In genomic region chr17:50361561-50362480, GRCh38 we compare ENCODE assay signal across 7 cellular contexts. TPM values are rescaled to one million over a fixed set of nuclear protein-coding genes. Genes with fewer than 3 reads are reported as not detected.
DNase-seq lines count a peak whose midpoint lies in the region; ATAC-seq and TF ChIP-seq lines count a peak whose summit lies in the region.

No MANE protein-coding gene starts in this region.

- intact Hi-C loops in aorta (cut with DNase I), result no loop called here

- peak; percentile 82 for DNase-seq in GM12865 (ENCODE audit: low read depth)
- no peak for DNase-seq in RWPE1 (ENCODE audit: low spot score)
- peak; percentile 59 for DNase-seq in activated naive CD4-positive, alpha-beta T cell treated with Interleukin-2 at 50 U/mL for 16 hours
- DNase-seq in glomerular endothelial cell (ENCODE audit: extremely low read depth, low read depth, low spot score), result peak; percentile 27
- DNase-seq in aorta, result peak in 1 of 2 donors; percentile 74

- H3K27ac ChIP-seq in HUES48 (ENCODE audit: low read depth, low read length) (peak overlapping the region; percentile 40), RWPE1 (peak overlapping the region; percentile 50), parathyroid adenoma (no peak overlapping the region), aorta (ENCODE audit: low read depth in 1 of 2, low read length in 2 of 2) (no peak overlapping the region)

- no peak overlapping the region for H3K9ac ChIP-seq in HUES48 (ENCODE audit: low read depth, low read length)
- no peak overlapping the region for H3K9ac ChIP-seq in parathyroid adenoma

- CTCF ChIA-PET in RWPE1 (lab: Yijun Ruan, JAX), result interaction anchor here (0.6 to 2.1 kb wide), 10 partner anchors 9 to 259 kb away, joined by 3 to 16 read pairs (median 4); partner anchors contain the start of gene LRRC59

- no peak overlapping the region for H3K4me3 ChIP-seq in GM12865 (ENCODE audit: low read depth, low read length)
- H3K4me3 ChIP-seq in HUES48 (ENCODE audit: low read depth, low read length), result no peak overlapping the region
- H3K4me3 ChIP-seq in parathyroid adenoma (ENCODE audit: low read depth, low read length), result no peak overlapping the region
- H3K4me3 ChIP-seq in aorta (ENCODE audit: low read length in 2 of 2), result no peak overlapping the region

- TF ChIP-seq CTCF in GM12865 (IDR thresholded peaks at IDR 0.05; ENCODE audit: insufficient read depth, low read depth, low read length, missing control alignments) (peak; percentile 77), RWPE1 (conservative IDR thresholded peaks at IDR 0.05; ENCODE audit: low read depth) (peak; percentile 51), parathyroid adenoma (IDR thresholded peaks at IDR 0.05) (peak; percentile 74)

- peak; percentile 68 for ATAC-seq in aorta (ENCODE audit: low FRiP score)

- POLR2A ChIA-PET in RWPE1 (lab: Yijun Ruan, JAX; ENCODE audit: low non-redundant PET), result interaction anchor here (1.1 kb wide), 1 partner anchor 14 kb away, joined by 4 read pairs; no protein-coding TSS in a partner anchor

- no peaks in the 10 kb centered on the region for H3K79me2 ChIP-seq in parathyroid adenoma

- no peak overlapping the region for H2AFZ ChIP-seq in parathyroid adenoma

- H3K27me3 ChIP-seq in HUES48 (ENCODE audit: control insufficient read depth, insufficient read depth, low read length) (no peaks in the 10 kb centered on the region), parathyroid adenoma (ENCODE audit: control insufficient read depth, insufficient read depth, low read length) (no peaks in the 10 kb centered on the region), aorta (ENCODE audit: control insufficient read depth in 1 of 2, insufficient read depth in 2 of 2, low read length in 1 of 2) (no peaks in the 10 kb centered on the region)

- H3K9me3 ChIP-seq in HUES48 (ENCODE audit: control insufficient read depth, insufficient read depth, low read length) (no peaks in the 10 kb centered on the region), parathyroid adenoma (ENCODE audit: control insufficient read depth, low read length) (no peaks in the 10 kb centered on the region), aorta (ENCODE audit: control insufficient read depth, low read length) (no peaks in the 10 kb centered on the region)

- H3K4me2 ChIP-seq in parathyroid adenoma (ENCODE audit: low read length), result peak overlapping the region; percentile 37

- 32 to 34% methylated on average over 11 of the region's 11 CpGs for WGBS in aorta, 2 donors

- H3K36me3 ChIP-seq in HUES48 (ENCODE audit: control insufficient read depth, insufficient read depth, low read length) (peaks cover 52% of the 10 kb centered on the region), parathyroid adenoma (ENCODE audit: control insufficient read depth, insufficient read depth, low read length) (no peaks in the 10 kb centered on the region), aorta (ENCODE audit: control insufficient read depth in 1 of 2, insufficient read depth in 2 of 2, low read length in 1 of 2) (peaks cover 0 to 2% of the 10 kb centered on the region in 2 donors)

- H3K4me1 ChIP-seq in HUES48 (ENCODE audit: control insufficient read depth, insufficient read depth, low read length) (peaks cover 33% of the 10 kb centered on the region), parathyroid adenoma (peaks cover 6% of the 10 kb centered on the region), aorta (ENCODE audit: control insufficient read depth in 1 of 2, insufficient read depth in 2 of 2, low read length in 2 of 2) (no peaks in the 10 kb centered on the region)

RNA-seq across cellular contexts. Expression of gene MRPL27, which starts 11.2 kb away (rescaled TPM):
- total RNA-seq in glomerular endothelial cell, result 53.6 and 57.3 TPM in 2 replicates
- 10 to 100 TPM; 34.8 TPM for total RNA-seq in aorta
- polyA plus RNA-seq in aorta, result 100 to 1,000 TPM in 1 of 2 donors, 10 to 100 TPM in 1; 90.9 to 103 TPM

RNA-seq across cellular contexts. Expression of gene EME1, which starts 11.2 kb away (rescaled TPM):
- total RNA-seq in glomerular endothelial cell (2.7 and 3.9 TPM in 2 replicates), aorta (1 to 10 TPM in 1 of 2 donors, not detected in 1; 2.0 TPM)
- polyA plus RNA-seq in aorta, result under 1 TPM in 1 of 2 donors, not detected in 1; 0.49 TPM

RNA-seq across cellular contexts. Expression of gene XYLT2, which starts 15.9 kb away (rescaled TPM):
- total RNA-seq in glomerular endothelial cell (40.1 and 45.8 TPM in 2 replicates), aorta (10 to 100 TPM; 16.4 to 22.2 TPM)
- polyA plus RNA-seq in aorta, result 10 to 100 TPM in 1 of 2 donors, 1 to 10 TPM in 1; 4.0 to 19.3 TPM

RNA-seq across cellular contexts. Expression of gene LRRC59, which starts 35.5 kb away (rescaled TPM):
- 142 and 157 TPM in 2 replicates for total RNA-seq in glomerular endothelial cell
- 10 to 100 TPM; 46.7 to 77.6 TPM for total RNA-seq in aorta
- 10 to 100 TPM; 33.1 to 44.1 TPM for polyA plus RNA-seq in aorta

Comparison
In these comparisons a context has a peak if more than half of its experiments do, and no peak if none do; other contexts are left out.
1. H3K27ac ChIP-seq: peak in HUES48 (single experiment) and RWPE1 (single experiment); none in parathyroid adenoma (single experiment) and aorta (0 of 2).
2. Peak in every context shown above with its lines, with median percentiles within 50 percentile points of each other: CTCF ChIP-seq.